In genomic region chr9:24587883-24588282, GRCh38 we compare ENCODE assay signal across 3 cellular contexts.
TF ChIP-seq lines count a peak whose summit lies in the region.

No MANE protein-coding gene starts in this region.

TF ChIP-seq in HepG2, 621 proteins besides CTCF, POLR2A, EP300 and RAD21:
- TF ChIP-seq MAFF (IDR thresholded peaks at IDR 0.05; ENCODE audit: low read depth, low read length): peak; percentile 82
- peak; percentile 75 to 92 for TF ChIP-seq MAFK (conservative IDR thresholded peaks at IDR 0.05 in 1 of 2, IDR thresholded peaks at IDR 0.05 in 1 of 2; ENCODE audit: low read length in 2 of 2)
- TF ChIP-seq HHEX (CRISPR knock-in tag; IDR thresholded peaks at IDR 0.05): no peak
- no peak for TF ChIP-seq TBX3 (IDR thresholded peaks at IDR 0.05; ENCODE audit: borderline replicate concordance)
- TF ChIP-seq ZNF841 (CRISPR knock-in tag; IDR thresholded peaks at IDR 0.05; ENCODE audit: borderline replicate concordance): no peak

TF ChIP-seq in A549, 52 proteins besides CTCF, POLR2A, EP300 and RAD21:
- TF ChIP-seq FOSB (CRISPR knock-in tag; IDR thresholded peaks at IDR 0.05) (no peak), MAFK (IDR thresholded peaks at IDR 0.05; ENCODE audit: partially characterized antibody) (peak; percentile 79)

TF ChIP-seq in IMR-90, 13 proteins besides CTCF, POLR2A, EP300 and RAD21:
- TF ChIP-seq BHLHE40 (IDR thresholded peaks at IDR 0.05; ENCODE audit: low read depth, low read length): no peak
- peak; percentile 85 for TF ChIP-seq MAFK (IDR thresholded peaks at IDR 0.05; ENCODE audit: low read depth, low read length)
- no peak for TF ChIP-seq MAZ (IDR thresholded peaks at IDR 0.05; ENCODE audit: borderline replicate concordance, low read depth, low read length)
